ENCODE assay signal across 12 cellular contexts in the genomic region with DNA sequence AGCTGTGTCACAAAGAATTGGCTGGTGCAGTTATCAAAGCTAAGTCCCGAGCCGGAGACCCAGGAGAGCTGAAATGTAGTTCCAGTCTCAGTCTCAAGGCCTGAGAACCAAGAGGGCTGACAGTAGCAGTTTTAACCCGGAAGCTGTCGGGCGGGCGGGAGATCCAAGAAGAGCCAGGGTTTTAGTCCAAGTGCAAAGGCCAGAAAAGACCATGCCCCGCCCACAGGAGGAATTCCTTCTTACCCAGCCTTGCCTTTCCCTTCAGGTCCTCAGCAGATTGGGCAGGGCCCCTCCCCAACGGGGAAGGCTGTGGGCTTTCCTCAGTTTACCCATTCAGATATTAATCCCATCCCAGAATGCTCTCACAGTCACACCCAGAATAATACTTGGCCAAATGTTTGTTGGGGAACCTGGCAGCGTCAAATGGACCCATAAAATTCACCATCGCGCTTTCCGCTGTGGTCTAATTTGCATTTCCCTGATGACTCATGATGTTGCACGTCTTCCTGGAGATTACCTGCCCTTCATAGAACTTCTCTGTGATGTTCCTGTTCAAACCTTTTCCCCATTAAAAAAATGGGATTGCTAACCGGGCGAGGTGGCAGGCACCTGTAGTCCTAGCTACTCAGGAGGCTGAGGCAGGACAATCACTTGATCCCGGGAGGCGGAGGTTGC. TPM values are rescaled to one million over a fixed set of nuclear protein-coding genes. Genes with fewer than 3 reads are reported as not detected.
DNase-seq lines count a peak whose midpoint lies in the region; ATAC-seq and TF ChIP-seq lines count a peak whose summit lies in the region.
"Had no signal": no experiment of that assay in that cellular context is flagged by ENCODE, and none has a peak within 500 bp of the region (broad histone marks: within the 10 kb centered on the region; RNA-seq: fewer than 3 reads in every experiment).

No MANE protein-coding gene starts in this region.

- CTCF ChIA-PET in activated CD8-positive, alpha-beta T cell treated with anti-CD3 and anti-CD28 coated beads for 36 hours (lab: Charles Lee) = interaction anchor here (1.1 kb wide), 1 partner anchor 50 kb away, joined by 5 read pairs; no protein-coding TSS in a partner anchor

- DNase-seq in activated T-cell treated with anti-CD3 and anti-CD28 coated beads for 4 hours = peak; percentile 27
- DNase-seq in activated T-cell treated with anti-CD3 and anti-CD28 coated beads, Interleukin-2, amount 50 U/mL, for 1 hour = no peak
- DNase-seq in activated CD8-positive, alpha-beta T cell treated with anti-CD3 and anti-CD28 coated beads for 36 hours = peak; percentile 70
- DNase-seq in stimulated activated naive B cell treated with anti-CD40 and anti-IgM and Interleukin-4, amounts not matched to agents 10 μg/mL and 1 μg/mL and 100 μg/mL, for 72 hours = no peak
- no peak for DNase-seq in substantia nigra (lab: John Stamatoyannopoulos, UW)
- DNase-seq in DMS53 (lab: John Stamatoyannopoulos, UW) = no peak
- no peak for DNase-seq in glomerular visceral epithelial cell (ENCODE audit: extremely low spot score)
- DNase-seq: anterior cingulate cortex, NCI-H2081 had no signal

- POLR2A ChIA-PET in activated CD8-positive, alpha-beta T cell treated with anti-CD3 and anti-CD28 coated beads for 36 hours (lab: Charles Lee) = interaction anchor here (0.6 kb wide), 1 partner anchor 27 kb away, joined by 3 read pairs; no protein-coding TSS in a partner anchor

- H3K27ac Mint-ChIP-seq in activated CD8-positive, alpha-beta T cell treated with anti-CD3 and anti-CD28 coated beads for 36 hours = peak overlapping the region; percentile 80
- peak overlapping the region; percentile 65 for H3K27ac Mint-ChIP-seq in stimulated activated naive B cell treated with anti-CD40 and anti-IgM and Interleukin-4, amounts not matched to agents 10 μg/mL and 1 μg/mL and 100 μg/mL, for 72 hours

- H3K27ac ChIP-seq in substantia nigra (ENCODE audit: low read depth, low read length, poor library complexity, severe bottlenecking) = no peak overlapping the region
- H3K27ac ChIP-seq: tibial nerve had no signal

- no peaks in the 10 kb centered on the region for H3K27me3 Mint-ChIP-seq in activated CD8-positive, alpha-beta T cell treated with anti-CD3 and anti-CD28 coated beads for 36 hours
- no peaks in the 10 kb centered on the region for H3K27me3 Mint-ChIP-seq in stimulated activated naive B cell treated with anti-CD40 and anti-IgM and Interleukin-4, amounts not matched to agents 10 μg/mL and 1 μg/mL and 100 μg/mL, for 72 hours

- H3K9me3 Mint-ChIP-seq in activated CD8-positive, alpha-beta T cell treated with anti-CD3 and anti-CD28 coated beads for 36 hours = no peaks in the 10 kb centered on the region
- H3K9me3 Mint-ChIP-seq in stimulated activated naive B cell treated with anti-CD40 and anti-IgM and Interleukin-4, amounts not matched to agents 10 μg/mL and 1 μg/mL and 100 μg/mL, for 72 hours = no peaks in the 10 kb centered on the region
- H3K9me3 Mint-ChIP-seq: neural crest cell had no signal

- ATAC-seq in activated CD8-positive, alpha-beta T cell treated with anti-CD3 and anti-CD28 coated beads for 36 hours = peak; percentile 24
- peak; percentile 51 for ATAC-seq in esophagus mucosa
- ATAC-seq in stimulated activated naive B cell treated with anti-CD40 and anti-IgM and Interleukin-4, amounts not matched to agents 10 μg/mL and 1 μg/mL and 100 μg/mL, for 72 hours (replicated peaks) = no peak

- no peak for TF ChIP-seq CTCF in activated CD8-positive, alpha-beta T cell treated with anti-CD3 and anti-CD28 coated beads for 36 hours (IDR thresholded peaks at IDR 0.05)

- H3K4me1 Mint-ChIP-seq in activated CD8-positive, alpha-beta T cell treated with anti-CD3 and anti-CD28 coated beads for 36 hours (ENCODE audit: low read depth) = peaks cover 67% of the 10 kb centered on the region
- H3K4me1 Mint-ChIP-seq in stimulated activated naive B cell treated with anti-CD40 and anti-IgM and Interleukin-4, amounts not matched to agents 10 μg/mL and 1 μg/mL and 100 μg/mL, for 72 hours = peaks cover 45 to 59% of the 10 kb centered on the region in 2 donors

- intact Hi-C loops in activated CD8-positive, alpha-beta T cell treated with anti-CD3 and anti-CD28 coated beads for 36 hours (cut with micrococcal nuclease) = no loop called here

- H3K36me3 Mint-ChIP-seq in activated CD8-positive, alpha-beta T cell treated with anti-CD3 and anti-CD28 coated beads for 36 hours (ENCODE audit: low read depth) = peaks cover 24% of the 10 kb centered on the region
- peaks cover 22 to 46% of the 10 kb centered on the region in 2 donors for H3K36me3 Mint-ChIP-seq in stimulated activated naive B cell treated with anti-CD40 and anti-IgM and Interleukin-4, amounts not matched to agents 10 μg/mL and 1 μg/mL and 100 μg/mL, for 72 hours

- no peak overlapping the region for H3K4me3 Mint-ChIP-seq in activated CD8-positive, alpha-beta T cell treated with anti-CD3 and anti-CD28 coated beads for 36 hours
- no peak overlapping the region for H3K4me3 Mint-ChIP-seq in stimulated activated naive B cell treated with anti-CD40 and anti-IgM and Interleukin-4, amounts not matched to agents 10 μg/mL and 1 μg/mL and 100 μg/mL, for 72 hours
- H3K4me3 Mint-ChIP-seq: neural crest cell had no signal

RNA-seq across cellular contexts. Expression of a gene that starts 16.2 kb away (rescaled TPM):
- 10 to 100 TPM; 32.3 to 37.0 TPM for total RNA-seq in activated CD8-positive, alpha-beta T cell treated with anti-CD3 and anti-CD28 coated beads for 36 hours
- 59.4 TPM for total RNA-seq in esophagus mucosa

RNA-seq across cellular contexts. Expression of a gene that starts 41.1 kb away (rescaled TPM):
- total RNA-seq in activated CD8-positive, alpha-beta T cell treated with anti-CD3 and anti-CD28 coated beads for 36 hours = 10 to 100 TPM; 18.6 to 20.2 TPM
- total RNA-seq in esophagus mucosa = 11.0 TPM

RNA-seq across cellular contexts. Expression of a gene that starts 57.0 kb away (rescaled TPM):
- total RNA-seq in activated CD8-positive, alpha-beta T cell treated with anti-CD3 and anti-CD28 coated beads for 36 hours = 100 to 1,000 TPM; 136 TPM
- total RNA-seq in esophagus mucosa = 89.4 TPM

Comparison
In these comparisons a context has a peak if more than half of its experiments do, and no peak if none do; other contexts are left out.
1. DNase-seq: peak in activated T-cell treated with anti-CD3 and anti-CD28 coated beads for 4 hours (single experiment) and activated CD8-positive, alpha-beta T cell treated with anti-CD3 and anti-CD28 coated beads for 36 hours (single experiment); none in activated T-cell treated with anti-CD3 and anti-CD28 coated beads, Interleukin-2, amount 50 U/mL, for 1 hour (single experiment), stimulated activated naive B cell treated with anti-CD40 and anti-IgM and Interleukin-4, amounts not matched to agents 10 μg/mL and 1 μg/mL and 100 μg/mL, for 72 hours (single experiment), substantia nigra (0 of 49), DMS53 (single experiment) and glomerular visceral epithelial cell (single experiment).
2. ATAC-seq: peak in activated CD8-positive, alpha-beta T cell treated with anti-CD3 and anti-CD28 coated beads for 36 hours (single experiment) and esophagus mucosa (single experiment); none in stimulated activated naive B cell treated with anti-CD40 and anti-IgM and Interleukin-4, amounts not matched to agents 10 μg/mL and 1 μg/mL and 100 μg/mL, for 72 hours (0 of 2).